ENCODE assay signal across 8 cellular contexts in genomic region chr6:7615611-7616383, GRCh38. TPM values are rescaled to one million over a fixed set of nuclear protein-coding genes. Genes with fewer than 3 reads are reported as not detected.
A peak's percentile ranks its signal among the peaks of the same experiment; 100 is the strongest.
DNase-seq lines count a peak whose midpoint lies in the region; ATAC-seq and TF ChIP-seq lines count a peak whose summit lies in the region.

No MANE protein-coding gene starts in this region.

- no peaks in the 10 kb centered on the region for H3K27me3 ChIP-seq in neutrophil

- CTCF ChIA-PET in GM10248 (lab: Yijun Ruan, JAX) = interaction anchor here (0.7 to 9.5 kb wide), 20 partner anchors 9 to 938 kb away, joined by 3 to 87 read pairs (median 4); no protein-coding TSS in a partner anchor

- H3K9me3 Mint-ChIP-seq in activated CD4-positive, alpha-beta T cell treated with anti-CD3 and anti-CD28 coated beads, Interleukin-2, amount 10 ng/mL, durations not matched to agents 24 days and 14 days = no peaks in the 10 kb centered on the region

- no peak overlapping the region for H3K4me3 Mint-ChIP-seq in activated CD4-positive, alpha-beta T cell treated with anti-CD3 and anti-CD28 coated beads, Interleukin-2, amount 10 ng/mL, durations not matched to agents 24 days and 14 days

- TF ChIP-seq CTCF in AG10803 (conservative IDR thresholded peaks at IDR 0.05; ENCODE audit: low read length) (peak; percentile 89), GM10248 (IDR thresholded peaks at IDR 0.05; ENCODE audit: control extremely low read depth, extremely low read depth, low read depth, missing control alignments) (peak; percentile 61), neutrophil (IDR thresholded peaks at IDR 0.05) (peak; percentile 64)

- no peak overlapping the region for H3K27ac ChIP-seq in neutrophil

- peak; percentile 62 for DNase-seq in AG10803 (ENCODE audit: low read depth)
- DNase-seq in GM10248 (ENCODE audit: extremely low spot score) = peak; percentile 56
- peak; percentile 71 for DNase-seq in NCI-H2029 treated with DMSO at 0.1 percent for 48 hours (lab: John Stamatoyannopoulos, UW)
- peak; percentile 82 for DNase-seq in activated CD4-positive, alpha-beta T cell treated with anti-CD3 and anti-CD28 coated beads, Interleukin-2, amount 10 ng/mL, durations not matched to agents 24 days and 14 days
- peak; percentile 44 for DNase-seq in fibroblast of the conjunctiva (ENCODE audit: low read depth)
- DNase-seq in cerebellar nuclear complex (lab: John Stamatoyannopoulos, UW) = no peak

- H3K4me3 ChIP-seq in AG10803 (ENCODE audit: low read length) (peak overlapping the region; percentile 37), neutrophil (ENCODE audit: low read depth in 1 of 2, low read length in 1 of 2) (peak overlapping the region in 1 of 2 experiments; percentile 20)

- intact Hi-C loops in activated CD4-positive, alpha-beta T cell treated with anti-CD3 and anti-CD28 coated beads, Interleukin-2, amount 10 ng/mL, durations not matched to agents 24 days and 14 days (cut with micrococcal nuclease) = loop anchor here (1.0 to 10.0 kb wide), 4 partner anchors 226 to 938 kb away; partner anchors contain the start of genes CAGE1 and RIOK1

- ATAC-seq in GM19328 (IDR thresholded peaks at IDR 0.05; ENCODE audit: unreplicated experiment) = no peak

- H3K36me3 ChIP-seq in neutrophil = peaks cover 34% of the 10 kb centered on the region

- H3K27ac Mint-ChIP-seq in activated CD4-positive, alpha-beta T cell treated with anti-CD3 and anti-CD28 coated beads, Interleukin-2, amount 10 ng/mL, durations not matched to agents 24 days and 14 days = no peak overlapping the region

- peaks cover 7 to 20% of the 10 kb centered on the region in 2 experiments for H3K4me1 ChIP-seq in neutrophil (ENCODE audit: control insufficient read depth in 1 of 2, insufficient read depth in 1 of 2, low read depth in 1 of 2, low read length in 1 of 2)

- POLR2A ChIA-PET in GM10248 (lab: Yijun Ruan, JAX) = no interaction called here

- no peaks in the 10 kb centered on the region for H3K9me3 ChIP-seq in neutrophil

- peaks cover 12% of the 10 kb centered on the region for H3K4me1 Mint-ChIP-seq in activated CD4-positive, alpha-beta T cell treated with anti-CD3 and anti-CD28 coated beads, Interleukin-2, amount 10 ng/mL, durations not matched to agents 24 days and 14 days

- peaks cover 9% of the 10 kb centered on the region for H3K36me3 Mint-ChIP-seq in activated CD4-positive, alpha-beta T cell treated with anti-CD3 and anti-CD28 coated beads, Interleukin-2, amount 10 ng/mL, durations not matched to agents 24 days and 14 days (ENCODE audit: low read depth)

- H3K27me3 Mint-ChIP-seq in activated CD4-positive, alpha-beta T cell treated with anti-CD3 and anti-CD28 coated beads, Interleukin-2, amount 10 ng/mL, durations not matched to agents 24 days and 14 days = peaks cover 7% of the 10 kb centered on the region

RNA-seq across cellular contexts. Expression of gene SNRNP48, which starts 25.8 kb away (rescaled TPM):
- 18.4 and 19.6 TPM in 2 replicates for total RNA-seq in activated CD4-positive, alpha-beta T cell treated with anti-CD3 and anti-CD28 coated beads, Interleukin-2, amount 10 ng/mL, durations not matched to agents 24 days and 14 days

Comparison
In these comparisons a context has a peak if more than half of its experiments do, and no peak if none do; other contexts are left out.
1. DNase-seq: peak in AG10803 (single experiment), GM10248 (single experiment), NCI-H2029 treated with DMSO at 0.1 percent for 48 hours (single experiment), activated CD4-positive, alpha-beta T cell treated with anti-CD3 and anti-CD28 coated beads, Interleukin-2, amount 10 ng/mL, durations not matched to agents 24 days and 14 days (single experiment) and fibroblast of the conjunctiva (single experiment); none in cerebellar nuclear complex (0 of 2).
2. Peak in every context shown above with its lines, with median percentiles within 50 percentile points of each other: CTCF ChIP-seq.